ENCODE assay signal across 13 cellular contexts in the genomic region with DNA sequence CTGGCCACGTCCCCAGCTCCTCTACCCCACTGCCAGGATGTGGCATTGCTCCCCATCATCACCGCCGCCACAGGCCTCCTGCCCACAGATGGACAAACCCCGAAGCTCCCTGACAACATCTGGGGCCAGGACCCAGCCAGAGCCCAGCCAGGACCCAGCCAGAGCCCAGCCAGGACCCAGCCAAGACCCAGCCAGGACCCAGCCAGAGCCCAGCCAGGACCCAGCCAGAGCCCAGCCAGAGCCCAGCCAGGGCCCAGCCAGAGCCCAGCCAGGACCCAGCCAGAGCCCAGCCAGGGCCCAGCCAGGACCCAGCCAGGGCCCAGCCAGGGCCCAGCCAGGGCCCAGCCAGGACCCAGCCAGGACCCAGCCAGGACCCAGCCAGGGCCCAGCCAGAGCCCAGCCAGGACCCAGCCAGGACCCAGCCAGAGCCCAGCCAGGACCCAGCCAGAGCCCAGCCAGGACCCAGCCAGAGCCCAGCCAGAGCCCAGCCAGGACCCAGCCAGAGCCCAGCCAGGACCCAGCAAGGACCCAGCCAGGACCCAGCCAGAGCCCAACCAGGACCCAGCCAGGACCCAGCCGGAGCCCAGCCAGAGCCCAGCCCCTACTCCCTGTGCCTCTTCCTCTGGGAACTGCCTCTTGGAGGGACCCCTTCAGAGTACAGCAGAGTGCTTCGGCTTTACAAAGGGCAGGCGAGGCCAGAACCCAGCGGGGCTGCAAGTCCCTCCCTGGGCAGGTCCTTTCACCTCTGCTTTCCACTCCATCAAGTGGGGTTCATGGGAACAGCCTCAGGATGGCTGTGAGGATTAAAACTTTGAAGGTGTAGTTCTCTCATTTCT. TPM values are rescaled to one million over a fixed set of nuclear protein-coding genes. Genes with fewer than 3 reads are reported as not detected.
"Had no signal": no experiment of that assay in that cellular context is flagged by ENCODE, and none has a peak within 500 bp of the region (broad histone marks: within the 10 kb centered on the region; RNA-seq: fewer than 3 reads in every experiment).

No MANE protein-coding gene starts in this region.

- H3K27me3 ChIP-seq: uterus had no signal

- H3K27ac Mint-ChIP-seq: activated naive CD4-positive, alpha-beta T cell treated with anti-CD3 and anti-CD28 coated beads, Interleukin-2, amount 50 U/mL, for 24 hours; activated T-helper 2 cell treated with anti-CD3 and anti-CD28 coated beads, Interferon-gamma antibody, Interleukin-2, Interleukin-4, amounts not matched to agents 10 μg/mL and 5 μg/mL and 100 μg/mL, durations not matched to agents 14 hours and 24 hours and 36 hours; dendritic cell treated with granulocyte-macrophage colony-stimulating factor and Interleukin-4, amounts not matched to agents 40 ng/mL and 50 ng/mL, for 4 days had no signal

- H3K27me3 Mint-ChIP-seq: activated naive CD4-positive, alpha-beta T cell treated with anti-CD3 and anti-CD28 coated beads, Interleukin-2, amount 50 U/mL, for 24 hours; dendritic cell treated with granulocyte-macrophage colony-stimulating factor and Interleukin-4, amounts not matched to agents 40 ng/mL and 50 ng/mL, for 4 days had no signal

- H3K9me3 ChIP-seq: stomach, uterus had no signal

- H3K4me3 Mint-ChIP-seq: activated CD8-positive, alpha-beta T cell treated with anti-CD3 and anti-CD28 coated beads, Interleukin-2, amount 10 ng/mL, durations not matched to agents 7 days and 5 days; activated naive CD4-positive, alpha-beta T cell treated with anti-CD3 and anti-CD28 coated beads, Interleukin-2, amount 50 U/mL, for 24 hours; dendritic cell treated with granulocyte-macrophage colony-stimulating factor and Interleukin-4, amounts not matched to agents 40 ng/mL and 50 ng/mL, for 4 days; nephron progenitor cell had no signal

- H3K36me3 ChIP-seq: stomach, uterus had no signal

- ATAC-seq: activated CD8-positive, alpha-beta T cell treated with anti-CD3 and anti-CD28 coated beads, Interleukin-2, amount 10 ng/mL, durations not matched to agents 7 days and 5 days; esophagus mucosa had no signal

- H3K36me3 Mint-ChIP-seq: activated naive CD4-positive, alpha-beta T cell treated with anti-CD3 and anti-CD28 coated beads, Interleukin-2, amount 50 U/mL, for 24 hours had no signal

- H3K9me3 Mint-ChIP-seq: activated naive CD4-positive, alpha-beta T cell treated with anti-CD3 and anti-CD28 coated beads, Interleukin-2, amount 50 U/mL, for 24 hours; activated T-helper 2 cell treated with anti-CD3 and anti-CD28 coated beads, Interferon-gamma antibody, Interleukin-2, Interleukin-4, amounts not matched to agents 10 μg/mL and 5 μg/mL and 100 μg/mL, durations not matched to agents 14 hours and 24 hours and 36 hours; dendritic cell treated with granulocyte-macrophage colony-stimulating factor and Interleukin-4, amounts not matched to agents 40 ng/mL and 50 ng/mL, for 4 days; nephron progenitor cell had no signal

- H3K4me1 ChIP-seq: stomach, uterus had no signal

- H3K4me3 ChIP-seq: stomach, uterus had no signal

- DNase-seq: activated CD4-positive, alpha-beta T cell treated with anti-CD3 and anti-CD28 coated beads for 48 hours; activated CD8-positive, alpha-beta T cell treated with anti-CD3 and anti-CD28 coated beads, Interleukin-2, amount 10 ng/mL, durations not matched to agents 7 days and 5 days; hippocampal formation; nephron progenitor cell; stimulated activated CD4-positive, alpha-beta T cell treated with anti-CD3 and anti-CD28 coated beads, Interleukin-4, amount 100 ng/mL, for 1 hour; stomach; T-helper 1 cell; uterus had no signal

- H3K4me1 Mint-ChIP-seq: activated naive CD4-positive, alpha-beta T cell treated with anti-CD3 and anti-CD28 coated beads, Interleukin-2, amount 50 U/mL, for 24 hours had no signal

- H3K27ac ChIP-seq: stomach, uterus, VCaP had no signal

RNA-seq across cellular contexts. Expression of gene DISP3, which starts 43.7 kb away (rescaled TPM):
- total RNA-seq: esophagus mucosa had no signal
